Comparison of ENCODE assay signal across 14 cellular contexts in genomic region chr22:17707526-17707925, GRCh38.
DNase-seq lines count a peak whose midpoint lies in the region; ATAC-seq, FAIRE-seq and TF ChIP-seq lines count a peak whose summit lies in the region.
"Had no signal": no experiment of that assay in that cellular context is flagged by ENCODE, and none has a peak within 500 bp of the region (broad histone marks: within the 10 kb centered on the region; RNA-seq: fewer than 3 reads in every experiment).

No MANE protein-coding gene starts in this region.

- DNase-seq in BE2C (no peak), RPMI7951 (ENCODE audit: low read depth) (peak; percentile 50), epithelial cell of proximal tubule (ENCODE audit: low read depth) (no peak), psoas muscle (no peak), GM12892 (ENCODE audit: insufficient read length) (no peak), NCI-H2171 (lab: John Stamatoyannopoulos, UW) (no peak)
- DNase-seq in activated CD4-positive, alpha-beta T cell treated with anti-CD3 and anti-CD28 coated beads, Interleukin-2, amount 50 U/mL, for 4 hours = no peak
- DNase-seq: activated CD8-positive, alpha-beta T cell treated with anti-CD3 and anti-CD28 coated beads, Interleukin-2, amount 10 ng/mL, durations not matched to agents 7 days and 5 days; COR-L47; immature natural killer cell; NCI-H2029 treated with DMSO at 0.1 percent for 48 hours; SJCRH30 had no signal

- H3K4me1 ChIP-seq in BE2C = peaks cover 20% of the 10 kb centered on the region
- H3K4me1 ChIP-seq in psoas muscle = peaks cover 3% of the 10 kb centered on the region

- FAIRE-seq in GM12892 (lab: Jason Lieb, UNC) = no peak
- FAIRE-seq: GM18507 had no signal

- H3K9me3 ChIP-seq in BE2C (no peaks in the 10 kb centered on the region), psoas muscle (no peaks in the 10 kb centered on the region)
- H3K9me3 ChIP-seq: SJCRH30 had no signal

- no peak for TF ChIP-seq CTCF in BE2C (IDR thresholded peaks at IDR 0.05; ENCODE audit: low read depth, low read length)
- no peak for TF ChIP-seq CTCF in epithelial cell of proximal tubule (conservative IDR thresholded peaks at IDR 0.05; ENCODE audit: low read depth, low read length)
- TF ChIP-seq CTCF in psoas muscle (IDR thresholded peaks at IDR 0.05) = no peak

- 67 to 68% (median 68%) methylated on average over 3 of the region's 3 CpGs for WGBS in psoas muscle, 3 donors

- intact Hi-C loops in psoas muscle (cut with DNase I) = no loop called here

- H3K36me3 ChIP-seq in BE2C = peaks cover 25% of the 10 kb centered on the region
- peaks cover 0 to 67% of the 10 kb centered on the region in 2 donors for H3K36me3 ChIP-seq in psoas muscle (ENCODE audit: insufficient read depth in 1 of 2, low read depth in 1 of 2)

- H3K27ac ChIP-seq in psoas muscle = no peak overlapping the region

- TF ChIP-seq POLR2A in GM12892 (IDR thresholded peaks at IDR 0.05; ENCODE audit: low read depth, low read length) = no peak

- no peak for ATAC-seq in psoas muscle
- no peak for ATAC-seq in GM19467 (IDR thresholded peaks at IDR 0.05; ENCODE audit: unreplicated experiment)
- ATAC-seq: activated CD8-positive, alpha-beta T cell treated with anti-CD3 and anti-CD28 coated beads, Interleukin-2, amount 10 ng/mL, durations not matched to agents 7 days and 5 days had no signal

- peak overlapping the region; percentile 28 for H3K4me3 ChIP-seq in BE2C (ENCODE audit: low read depth, low read length)
- peak overlapping the region; percentile 63 for H3K4me3 ChIP-seq in epithelial cell of proximal tubule (ENCODE audit: low read depth, low read length)
- H3K4me3 ChIP-seq in psoas muscle = peak overlapping the region; percentile 22
- H3K4me3 ChIP-seq: SJCRH30 had no signal

- no peaks in the 10 kb centered on the region; the same call in 1 of the 2 replicates for H3K27me3 ChIP-seq in BE2C
- no peaks in the 10 kb centered on the region for H3K27me3 ChIP-seq in psoas muscle (ENCODE audit: insufficient read depth in 3 of 3, low read length in 2 of 3)
- H3K27me3 ChIP-seq: SJCRH30 had no signal
